In the genomic region with DNA sequence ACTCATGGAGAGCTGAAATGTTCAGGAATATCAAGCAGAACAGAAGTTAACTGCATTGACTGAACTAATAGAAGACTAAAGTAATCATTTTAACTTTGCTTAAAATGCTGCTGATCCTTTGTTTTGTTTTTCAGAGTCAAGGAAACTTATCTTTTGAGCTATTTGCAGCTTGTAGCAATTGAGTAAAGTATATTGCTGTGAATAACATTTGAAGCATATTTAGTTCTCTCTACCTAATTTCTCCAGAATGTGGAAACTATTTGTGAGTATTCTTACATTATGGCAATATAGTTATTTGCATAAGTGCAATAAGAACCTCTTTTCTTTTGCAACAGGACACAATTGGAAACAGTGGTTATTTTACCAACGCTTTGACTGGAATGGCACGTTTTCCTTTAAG, we compare ENCODE assay signal across 22 cellular contexts. TPM values are rescaled to one million over a fixed set of nuclear protein-coding genes. Genes with fewer than 3 reads are reported as not detected.
DNase-seq lines count a peak whose midpoint lies in the region.
"Had no signal": no experiment of that assay in that cellular context is flagged by ENCODE, and none has a peak within 500 bp of the region (broad histone marks: within the 10 kb centered on the region; RNA-seq: fewer than 3 reads in every experiment).

No MANE protein-coding gene starts in this region.

- DNase-seq in Caki2 (ENCODE audit: low read depth) (peak; percentile 15), NAMALWA (ENCODE audit: low spot score) (peak; percentile 34), amniotic epithelial cell (ENCODE audit: low read depth) (peak; percentile 18), renal cortical epithelial cell (ENCODE audit: low read depth) (peak; percentile 19), NK-92 (lab: John Stamatoyannopoulos, UW; ENCODE audit: unreplicated experiment) (no peak), kidney glomerular epithelial cell (lab: John Stamatoyannopoulos, UW) (no peak), NCI-H128 (lab: John Stamatoyannopoulos, UW; ENCODE audit: unreplicated experiment) (no peak)
- DNase-seq: ACHN; BE2C; C1 segment of cervical spinal cord; CD4-positive, CD25-positive, alpha-beta regulatory T cell; CD8-positive, alpha-beta memory T cell; COR-L47; DMS153; DND-41; EL; H9 had no signal

- in situ Hi-C loops in Caki2 (cut with HindIII; ENCODE audit: low pct_unique_long_range_greater_than_20kb, low sequenced_read_pairs), result no loop called here

RNA-seq across cellular contexts. Expression of gene SOX30, which starts 5.3 kb away (rescaled TPM):
- not detected in 2 replicates for total RNA-seq in Caki2 (2014; rRNA removed; shearing (Covaris generic); ENCODE audit: low replicate concordance)
- 0.05 and 0.17 TPM in 2 replicates for total RNA-seq in renal cortical epithelial cell
- total RNA-seq: A172; CD4-positive, CD25-positive, alpha-beta regulatory T cell; G401; H1; H9 had no signal

RNA-seq across cellular contexts. Expression of gene C5orf52, which starts 13.8 kb away (rescaled TPM):
- total RNA-seq in Caki2 (2014; rRNA removed; shearing (Covaris generic); ENCODE audit: low replicate concordance), result not detected in 2 replicates
- not detected in 2 replicates for total RNA-seq in renal cortical epithelial cell
- total RNA-seq: A172; CD4-positive, CD25-positive, alpha-beta regulatory T cell; CD8-positive, alpha-beta memory T cell; G401; GM12878; H1; H9; HT-29 had no signal

Comparison
In these comparisons a context has a peak if more than half of its experiments do, and no peak if none do; other contexts are left out.
1. DNase-seq: peak in Caki2 (single experiment), NAMALWA (single experiment), amniotic epithelial cell (single experiment) and renal cortical epithelial cell (single experiment); none in NK-92 (single experiment), kidney glomerular epithelial cell (single experiment) and NCI-H128 (single experiment).